In genomic region chr2:34907812-34908211, GRCh38 we compare ENCODE assay signal across 18 cellular contexts.
DNase-seq lines count a peak whose midpoint lies in the region; TF ChIP-seq lines count a peak whose summit lies in the region.
"Had no signal": no experiment of that assay in that cellular context is flagged by ENCODE, and none has a peak within 500 bp of the region (broad histone marks: within the 10 kb centered on the region; RNA-seq: fewer than 3 reads in every experiment).

No MANE protein-coding gene starts in this region.

- H2AFZ ChIP-seq in OCI-LY3 (ENCODE audit: low read depth, low read length), result no peak overlapping the region
- H2AFZ ChIP-seq: GM23338 had no signal

- TF ChIP-seq CTCF in OCI-LY3 (IDR thresholded peaks at IDR 0.05; ENCODE audit: low read depth, low read length), result peak; percentile 53
- peak; percentile 20 for TF ChIP-seq CTCF in chondrocyte (IDR thresholded peaks at IDR 0.05)
- peak; percentile 16 for TF ChIP-seq CTCF in type B pancreatic cell (conservative IDR thresholded peaks at IDR 0.05)

- H3K36me3 Mint-ChIP-seq in chondrocyte (ENCODE audit: low read depth), result no peaks in the 10 kb centered on the region
- H3K36me3 Mint-ChIP-seq in type B pancreatic cell, result no peaks in the 10 kb centered on the region

- no peaks in the 10 kb centered on the region for H3K27me3 ChIP-seq in OCI-LY3 (ENCODE audit: low read depth, low read length)

- no peak overlapping the region for H3K9ac ChIP-seq in OCI-LY3 (ENCODE audit: low read length)

- H3K4me1 ChIP-seq in OCI-LY3 (ENCODE audit: low read length), result peaks cover 10% of the 10 kb centered on the region

- H3K27me3 Mint-ChIP-seq in chondrocyte (ENCODE audit: low read depth) (peaks cover 2% of the 10 kb centered on the region), type B pancreatic cell (no peaks in the 10 kb centered on the region)

- no peaks in the 10 kb centered on the region for H3K36me3 ChIP-seq in OCI-LY3 (replicated peaks; ENCODE audit: low read depth, low read length)

- no peaks in the 10 kb centered on the region for H3K4me1 Mint-ChIP-seq in chondrocyte (ENCODE audit: low read depth)
- H3K4me1 Mint-ChIP-seq in type B pancreatic cell (ENCODE audit: unreplicated experiment), result no peaks in the 10 kb centered on the region
- H3K4me1 Mint-ChIP-seq: GM23338 had no signal

- no peaks in the 10 kb centered on the region for H3K79me2 ChIP-seq in OCI-LY3 (ENCODE audit: low read length)

- H3K4me2 ChIP-seq in OCI-LY3 (ENCODE audit: low read length), result no peak overlapping the region
- H3K4me2 ChIP-seq: GM23338 had no signal

- no peak overlapping the region for H3K4me3 Mint-ChIP-seq in chondrocyte (ENCODE audit: unreplicated experiment)
- no peak overlapping the region for H3K4me3 Mint-ChIP-seq in type B pancreatic cell
- H3K4me3 Mint-ChIP-seq: GM23338 had no signal

- DNase-seq in HT-29 (ENCODE audit: low spot score), result peak; percentile 27
- DNase-seq in chondrocyte (ENCODE audit: low spot score), result no peak
- DNase-seq in type B pancreatic cell (ENCODE audit: extremely low spot score, unreplicated experiment), result no peak
- DNase-seq in activated CD4-positive, CD25-positive, alpha-beta regulatory T cell (lab: John Stamatoyannopoulos, UW), result no peak
- no peak for DNase-seq in HK-2 (ENCODE audit: unreplicated experiment)
- no peak for DNase-seq in activated CD8-positive, alpha-beta memory T cell treated with anti-CD3 and anti-CD28 coated beads, Interleukin-2, amount 50 U/mL, for 48 hours
- DNase-seq: AML-193, COR-L47, GDM1, HCEC 1CT, NCI-H187, NCI-H2107, NCI-H2227 treated with DMSO at 0.1 percent for 48 hours, NCI-H510A treated with DMSO at 0.1 percent for 48 hours, NCI-H774, Right ventricle myocardium superior had no signal

- H3K9me3 Mint-ChIP-seq in chondrocyte (ENCODE audit: low read depth) (no peaks in the 10 kb centered on the region), type B pancreatic cell (no peaks in the 10 kb centered on the region)
- H3K9me3 Mint-ChIP-seq: GM23338 had no signal

- H3K27ac ChIP-seq in OCI-LY3 (ENCODE audit: low read length), result no peak overlapping the region

- no peak overlapping the region for H3K27ac Mint-ChIP-seq in chondrocyte (ENCODE audit: unreplicated experiment)
- H3K27ac Mint-ChIP-seq in type B pancreatic cell, result no peak overlapping the region
- H3K27ac Mint-ChIP-seq: GM23338 had no signal

- no peak overlapping the region for H3K4me3 ChIP-seq in OCI-LY3 (ENCODE audit: low read length)
- H3K4me3 ChIP-seq: GM23338 had no signal

- no peaks in the 10 kb centered on the region for H3K9me3 ChIP-seq in OCI-LY3 (ENCODE audit: insufficient read depth, low read length)

- no peaks in the 10 kb centered on the region for H4K20me1 ChIP-seq in OCI-LY3 (ENCODE audit: insufficient read depth, low read length)
